In genomic region chr14:40467969-40468368, GRCh38 we compare ENCODE assay signal across 36 cellular contexts.
"Had no signal": no experiment of that assay in that cellular context is flagged by ENCODE, and none has a peak within 500 bp of the region (broad histone marks: within the 10 kb centered on the region; RNA-seq: fewer than 3 reads in every experiment).

No MANE protein-coding gene starts in this region.

- H3K9me3 ChIP-seq: MG63 had no signal

- H3K4me3 ChIP-seq: MG63 had no signal

- DNase-seq: Kasumi-1, MG63, MM.1S, MV-4-11, NCI-H1048, NCI-H1092, NCI-H1092 treated with DMSO at 0.1 percent for 48 hours, NCI-H1105, NCI-H1105 treated with DMSO at 0.1 percent for 48 hours, NCI-H1417, NCI-H1417 treated with DMSO at 0.1 percent for 48 hours, NCI-H1436, NCI-H1436 treated with DMSO at 0.1 percent for 48 hours, NCI-H146, NCI-H1694, NCI-H1694 treated with DMSO at 0.1 percent for 48 hours, NCI-H187, NCI-H187 treated with DMSO at 0.1 percent for 48 hours, NCI-H1930, NCI-H2029, NCI-H2029 treated with DMSO at 0.1 percent for 48 hours, NCI-H2081, NCI-H2081 treated with DMSO at 0.1 percent for 48 hours, NCI-H2107, NCI-H2171, NCI-H2171 treated with DMSO at 0.1 percent for 48 hours, NCI-H2227 treated with DMSO at 0.1 percent for 48 hours, NCI-H226, NCI-H345, NCI-H446, NCI-H446 treated with DMSO at 0.1 percent for 48 hours, NCI-H510A, NCI-H510A treated with DMSO at 0.1 percent for 48 hours, NCI-H524, NCI-H524 treated with DMSO at 0.1 percent for 48 hours, NCI-H526 had no signal

- H3K36me3 ChIP-seq: MG63 had no signal

- H3K27me3 ChIP-seq: MG63 had no signal
